ENCODE assay signal across 23 cellular contexts in genomic region chr11:69718912-69719311, GRCh38. TPM values are rescaled to one million over a fixed set of nuclear protein-coding genes. Genes with fewer than 3 reads are reported as not detected.
"Had no signal": no experiment of that assay in that cellular context is flagged by ENCODE, and none has a peak within 500 bp of the region (broad histone marks: within the 10 kb centered on the region; RNA-seq: fewer than 3 reads in every experiment).

No MANE protein-coding gene starts in this region.

- H3K36me3 ChIP-seq: brain microvascular endothelial cell, cardiac muscle cell had no signal

- H3K36me3 Mint-ChIP-seq: T-cell had no signal

- H3K27ac ChIP-seq: brain microvascular endothelial cell, cardiac muscle cell, SK-N-MC had no signal

- H3K27ac Mint-ChIP-seq: activated CD4-positive, alpha-beta memory T cell treated with anti-CD3 and anti-CD28 coated beads, Interleukin-2, amount 10 ng/mL, durations not matched to agents 7 days and 5 days; activated CD4-positive, alpha-beta T cell treated with anti-CD3 and anti-CD28 coated beads for 36 hours; activated naive CD4-positive, alpha-beta T cell treated with anti-CD3 and anti-CD28 coated beads for 36 hours; activated naive CD8-positive, alpha-beta T cell; activated T-helper 17 cell treated with anti-CD3 and anti-CD28 coated beads, Interleukin-2, amount 50 U/mL, for 72 hours had no signal

- H3K4me3 Mint-ChIP-seq: activated CD4-positive, alpha-beta memory T cell treated with anti-CD3 and anti-CD28 coated beads, Interleukin-2, amount 10 ng/mL, durations not matched to agents 7 days and 5 days; activated CD4-positive, alpha-beta T cell treated with anti-CD3 and anti-CD28 coated beads for 36 hours; activated naive CD4-positive, alpha-beta T cell treated with anti-CD3 and anti-CD28 coated beads for 36 hours; activated naive CD8-positive, alpha-beta T cell; activated T-helper 17 cell treated with anti-CD3 and anti-CD28 coated beads, Interleukin-2, amount 50 U/mL, for 72 hours; T-cell had no signal

- H3K9me3 Mint-ChIP-seq: activated CD4-positive, alpha-beta memory T cell treated with anti-CD3 and anti-CD28 coated beads, Interleukin-2, amount 10 ng/mL, durations not matched to agents 7 days and 5 days; activated naive CD4-positive, alpha-beta T cell treated with anti-CD3 and anti-CD28 coated beads for 36 hours; activated T-helper 17 cell treated with anti-CD3 and anti-CD28 coated beads, Interleukin-2, amount 50 U/mL, for 72 hours; T-cell had no signal

- DNase-seq: activated CD4-positive, alpha-beta memory T cell treated with anti-CD3 and anti-CD28 coated beads, Interleukin-2, amount 10 ng/mL, durations not matched to agents 7 days and 5 days; activated CD4-positive, alpha-beta T cell treated with anti-CD3 and anti-CD28 coated beads, Interleukin-2, amount 50 U/mL, for 1 hour; activated gamma-delta T cell; activated T-cell treated with anti-CD3 and anti-CD28 coated beads for 4 hours; amygdala; brain microvascular endothelial cell; NCI-H226; NCI-H510A; T-helper 2 cell; T1000 had no signal

- H3K4me1 Mint-ChIP-seq: activated CD4-positive, alpha-beta memory T cell treated with anti-CD3 and anti-CD28 coated beads, Interleukin-2, amount 10 ng/mL, durations not matched to agents 7 days and 5 days; activated CD4-positive, alpha-beta T cell treated with anti-CD3 and anti-CD28 coated beads for 36 hours; activated T-helper 17 cell treated with anti-CD3 and anti-CD28 coated beads, Interleukin-2, amount 50 U/mL, for 72 hours; T-cell had no signal

- ATAC-seq: activated CD4-positive, alpha-beta T cell treated with anti-CD3 and anti-CD28 coated beads for 36 hours; activated T-helper 17 cell treated with anti-CD3 and anti-CD28 coated beads, Interleukin-2, amount 50 U/mL, for 72 hours; T-cell had no signal

- H3K4me3 ChIP-seq: cardiac muscle cell, SK-N-MC had no signal

- FAIRE-seq: astrocyte, TTC549 had no signal

RNA-seq across cellular contexts. Expression of gene FGF19, which starts 15.1 kb away (rescaled TPM):
- total RNA-seq: activated CD4-positive, alpha-beta memory T cell treated with anti-CD3 and anti-CD28 coated beads, Interleukin-2, amount 10 ng/mL, durations not matched to agents 7 days and 5 days; activated CD8-positive, alpha-beta memory T cell treated with anti-CD3 and anti-CD28 coated beads for 36 hours; activated T-helper 17 cell treated with anti-CD3 and anti-CD28 coated beads, Interleukin-2, amount 50 U/mL, for 72 hours; astrocyte; cardiac muscle cell; MCF 10A; Right ventricle myocardium inferior had no signal
- polyA plus RNA-seq: cardiac muscle cell had no signal

RNA-seq across cellular contexts. Expression of gene FGF4, which starts 56.2 kb away (rescaled TPM):
- total RNA-seq: activated CD4-positive, alpha-beta memory T cell treated with anti-CD3 and anti-CD28 coated beads, Interleukin-2, amount 10 ng/mL, durations not matched to agents 7 days and 5 days; activated CD4-positive, alpha-beta T cell treated with anti-CD3 and anti-CD28 coated beads for 36 hours; activated CD8-positive, alpha-beta memory T cell treated with anti-CD3 and anti-CD28 coated beads for 36 hours; activated naive CD4-positive, alpha-beta T cell treated with anti-CD3 and anti-CD28 coated beads for 36 hours; activated T-helper 17 cell treated with anti-CD3 and anti-CD28 coated beads, Interleukin-2, amount 50 U/mL, for 72 hours; astrocyte; cardiac muscle cell; LHCN-M2; MCF 10A; Right ventricle myocardium inferior; T-cell had no signal
- polyA plus RNA-seq: cardiac muscle cell had no signal
